13 cellular contexts compared by ENCODE assay signal in genomic region chr18:48803951-48804855, GRCh38.
A peak's percentile ranks its signal among the peaks of the same experiment; 100 is the strongest.
DNase-seq lines count a peak whose midpoint lies in the region; ATAC-seq and TF ChIP-seq lines count a peak whose summit lies in the region.
"Had no signal": no experiment of that assay in that cellular context is flagged by ENCODE, and none has a peak within 500 bp of the region (broad histone marks: within the 10 kb centered on the region; RNA-seq: fewer than 3 reads in every experiment).

No MANE protein-coding gene starts in this region.

- CTCF ChIA-PET in activated CD4-positive, alpha-beta T cell treated with anti-CD3 and anti-CD28 coated beads for 36 hours (lab: Charles Lee) = interaction anchor here (0.5 to 1.6 kb wide), 2 partner anchors 9 to 25 kb away, joined by 3 to 4 read pairs; no protein-coding TSS in a partner anchor

- H3K36me3 ChIP-seq in tibial artery = peaks cover 0 to 15% (median 0%) of the 10 kb centered on the region in 3 donors

- H3K9me3 Mint-ChIP-seq in activated CD4-positive, alpha-beta T cell treated with anti-CD3 and anti-CD28 coated beads for 36 hours (ENCODE audit: low read depth) = no peaks in the 10 kb centered on the region
- no peaks in the 10 kb centered on the region for H3K9me3 Mint-ChIP-seq in endothelial cell (ENCODE audit: unreplicated experiment)
- no peaks in the 10 kb centered on the region for H3K9me3 Mint-ChIP-seq in natural killer cell treated with Interleukin-12 subunit alpha and Interleukin-12 subunit beta and Interleukin-15 and Interleukin-18, amount 100 ng/mL, for 72 hours
- H3K9me3 Mint-ChIP-seq: endodermal cell had no signal

- H3K27ac Mint-ChIP-seq in activated CD4-positive, alpha-beta T cell treated with anti-CD3 and anti-CD28 coated beads for 36 hours = no peak overlapping the region
- H3K27ac Mint-ChIP-seq in endothelial cell (ENCODE audit: unreplicated experiment) = peak overlapping the region; percentile 78
- peak overlapping the region in 1 of 2 donors; percentile 95 for H3K27ac Mint-ChIP-seq in natural killer cell treated with Interleukin-12 subunit alpha and Interleukin-12 subunit beta and Interleukin-15 and Interleukin-18, amount 100 ng/mL, for 72 hours

- no peak overlapping the region for H3K4me3 ChIP-seq in tibial artery

- peaks cover 59% of the 10 kb centered on the region for H3K4me1 Mint-ChIP-seq in activated CD4-positive, alpha-beta T cell treated with anti-CD3 and anti-CD28 coated beads for 36 hours
- H3K4me1 Mint-ChIP-seq in endothelial cell (ENCODE audit: unreplicated experiment) = peaks cover 14% of the 10 kb centered on the region
- H3K4me1 Mint-ChIP-seq in natural killer cell treated with Interleukin-12 subunit alpha and Interleukin-12 subunit beta and Interleukin-15 and Interleukin-18, amount 100 ng/mL, for 72 hours (ENCODE audit: low read depth in 2 of 2) = peaks cover 34 to 54% of the 10 kb centered on the region in 2 donors

- TF ChIP-seq CTCF in endothelial cell (IDR thresholded peaks at IDR 0.05; ENCODE audit: unreplicated experiment) = no peak
- TF ChIP-seq CTCF in tibial artery (IDR thresholded peaks at IDR 0.05) = no peak

- DNase-seq in activated CD4-positive, alpha-beta T cell treated with anti-CD3 and anti-CD28 coated beads for 36 hours = peak; percentile 5
- DNase-seq in activated CD4-positive, alpha-beta T cell treated with anti-CD3 and anti-CD28 coated beads for 1 hour = no peak
- DNase-seq in endothelial cell (ENCODE audit: low spot score) (no peak), tibial artery (peak; percentile 22 to 82), NCI-H524 (lab: John Stamatoyannopoulos, UW) (no peak), NCI-H2196 treated with DMSO at 0.1 percent for 48 hours (lab: John Stamatoyannopoulos, UW; ENCODE audit: unreplicated experiment) (no peak), NCI-H1436 (lab: John Stamatoyannopoulos, UW) (no peak)
- DNase-seq in natural killer cell treated with Interleukin-12 subunit alpha and Interleukin-12 subunit beta and Interleukin-15 and Interleukin-18, amount 100 ng/mL, for 72 hours (ENCODE audit: low spot score) = peak; percentile 48
- DNase-seq: DMS 273 treated with DMSO at 0.1 percent for 48 hours, GOT3, hypothalamus, NCI-H82 had no signal

- H3K4me1 ChIP-seq in tibial artery = peaks cover 6 to 93% (median 73%) of the 10 kb centered on the region in 4 donors

- POLR2A ChIA-PET in activated CD4-positive, alpha-beta T cell treated with anti-CD3 and anti-CD28 coated beads for 36 hours (lab: Charles Lee) = no interaction called here

- no peaks in the 10 kb centered on the region for H3K27me3 ChIP-seq in tibial artery

- H3K27me3 Mint-ChIP-seq in activated CD4-positive, alpha-beta T cell treated with anti-CD3 and anti-CD28 coated beads for 36 hours = no peaks in the 10 kb centered on the region
- peaks cover 10% of the 10 kb centered on the region for H3K27me3 Mint-ChIP-seq in endothelial cell (ENCODE audit: unreplicated experiment)
- H3K27me3 Mint-ChIP-seq in natural killer cell treated with Interleukin-12 subunit alpha and Interleukin-12 subunit beta and Interleukin-15 and Interleukin-18, amount 100 ng/mL, for 72 hours = no peaks in the 10 kb centered on the region

- no peak overlapping the region for H3K4me3 Mint-ChIP-seq in activated CD4-positive, alpha-beta T cell treated with anti-CD3 and anti-CD28 coated beads for 36 hours
- H3K4me3 Mint-ChIP-seq in endothelial cell (ENCODE audit: unreplicated experiment) = no peak overlapping the region
- no peak overlapping the region for H3K4me3 Mint-ChIP-seq in natural killer cell treated with Interleukin-12 subunit alpha and Interleukin-12 subunit beta and Interleukin-15 and Interleukin-18, amount 100 ng/mL, for 72 hours
- H3K4me3 Mint-ChIP-seq: endodermal cell had no signal

- no peak for ATAC-seq in activated CD4-positive, alpha-beta T cell treated with anti-CD3 and anti-CD28 coated beads for 36 hours
- no peak for ATAC-seq in natural killer cell treated with Interleukin-12 subunit alpha and Interleukin-12 subunit beta and Interleukin-15 and Interleukin-18, amount 100 ng/mL, for 72 hours

- H3K27ac ChIP-seq in tibial artery = peak overlapping the region; percentile 85 to 87

- no peaks in the 10 kb centered on the region for H3K36me3 Mint-ChIP-seq in activated CD4-positive, alpha-beta T cell treated with anti-CD3 and anti-CD28 coated beads for 36 hours (ENCODE audit: low read depth)
- peaks cover 13% of the 10 kb centered on the region for H3K36me3 Mint-ChIP-seq in endothelial cell (ENCODE audit: low read depth, unreplicated experiment)
- H3K36me3 Mint-ChIP-seq in natural killer cell treated with Interleukin-12 subunit alpha and Interleukin-12 subunit beta and Interleukin-15 and Interleukin-18, amount 100 ng/mL, for 72 hours = no peaks in the 10 kb centered on the region

- intact Hi-C loops in activated CD4-positive, alpha-beta T cell treated with anti-CD3 and anti-CD28 coated beads for 36 hours (cut with DNase I, micrococcal nuclease) = no loop called here
- intact Hi-C loops in tibial artery (cut with DNase I; ENCODE audit: low total_unique reads) = no loop called here

- H3K9me3 ChIP-seq in tibial artery = no peaks in the 10 kb centered on the region

Comparison
In these comparisons a context has a peak if more than half of its experiments do, and no peak if none do; other contexts are left out.
1. DNase-seq: peak in activated CD4-positive, alpha-beta T cell treated with anti-CD3 and anti-CD28 coated beads for 36 hours (single experiment), natural killer cell treated with Interleukin-12 subunit alpha and Interleukin-12 subunit beta and Interleukin-15 and Interleukin-18, amount 100 ng/mL, for 72 hours (single experiment) and tibial artery (2 of 2); none in activated CD4-positive, alpha-beta T cell treated with anti-CD3 and anti-CD28 coated beads for 1 hour (single experiment), endothelial cell (single experiment), NCI-H524 (0 of 2), NCI-H2196 treated with DMSO at 0.1 percent for 48 hours (single experiment) and NCI-H1436 (single experiment).